In the genomic region with DNA sequence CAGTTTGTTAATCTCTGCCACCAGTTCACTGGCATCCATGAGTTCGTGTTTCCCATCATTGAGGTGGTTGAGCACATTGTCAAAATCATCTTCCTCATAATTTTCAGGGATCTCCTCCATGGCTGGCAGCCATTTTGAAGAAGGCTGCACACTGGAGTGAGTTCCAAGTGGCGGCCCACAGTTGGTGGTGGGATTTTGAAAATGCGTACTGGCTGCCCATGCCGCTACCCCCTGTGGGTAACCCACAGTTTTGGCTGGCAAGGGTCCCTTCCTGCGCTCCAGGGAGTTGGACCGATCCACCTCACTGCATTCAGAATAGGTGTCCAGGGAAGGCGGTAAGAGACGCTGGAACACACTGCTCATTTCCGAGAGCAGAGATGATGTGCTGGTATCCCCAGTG, we compare ENCODE assay signal across 25 cellular contexts. TPM values are rescaled to one million over a fixed set of nuclear protein-coding genes. Genes with fewer than 3 reads are reported as not detected.
"Had no signal": no experiment of that assay in that cellular context is flagged by ENCODE, and none has a peak within 500 bp of the region (broad histone marks: within the 10 kb centered on the region; RNA-seq: fewer than 3 reads in every experiment).

No MANE protein-coding gene starts in this region.

- H3K4me2 ChIP-seq: hepatocyte, smooth muscle cell had no signal

- H3K27ac ChIP-seq: esophagus squamous epithelium, gastrocnemius medialis, hepatocyte, left lung, neutrophil, pancreas, right lobe of liver, suprapubic skin, vagina had no signal

- ATAC-seq: effector memory CD8-positive, alpha-beta T cell; gastrocnemius medialis; heart left ventricle; left cardiac atrium; left lung; natural killer cell; pancreas; right lobe of liver; stimulated activated naive CD8-positive, alpha-beta T cell treated with anti-CD3 and anti-CD28 coated beads, Interleukin-15, amount 100 ng/mL, for 72 hours had no signal

- H3K27ac Mint-ChIP-seq: effector memory CD8-positive, alpha-beta T cell; natural killer cell; stimulated activated naive CD8-positive, alpha-beta T cell treated with anti-CD3 and anti-CD28 coated beads, Interleukin-15, amount 100 ng/mL, for 72 hours had no signal

- H2AFZ ChIP-seq: hepatocyte had no signal

- H3K4me1 ChIP-seq: left lung, pancreas, right lobe of liver had no signal

- H3K36me3 ChIP-seq: gastrocnemius medialis, neutrophil, pancreas, right lobe of liver had no signal

- H3K36me3 Mint-ChIP-seq: natural killer cell had no signal

- H3K27me3 Mint-ChIP-seq: effector memory CD8-positive, alpha-beta T cell; stimulated activated naive CD8-positive, alpha-beta T cell treated with anti-CD3 and anti-CD28 coated beads, Interleukin-15, amount 100 ng/mL, for 72 hours had no signal

- H3K27me3 ChIP-seq: esophagus squamous epithelium, gastrocnemius medialis, heart left ventricle, hepatocyte, left lung, neutrophil, pancreas, right lobe of liver, suprapubic skin, vagina had no signal

- DNase-seq: cortex of kidney; effector memory CD8-positive, alpha-beta T cell; erythroblast; esophagus squamous epithelium; foreskin fibroblast; gastrocnemius medialis; heart left ventricle; left cardiac atrium; mesendoderm; natural killer cell; pancreas; right lobe of liver; stimulated activated CD4-positive, alpha-beta T cell treated with anti-CD3 and anti-CD28 coated beads, Interleukin-12 subunit alpha, Interleukin-12 subunit beta, amount 100 ng/mL, for 4 hours; stimulated activated CD4-positive, alpha-beta T cell treated with anti-CD3 and anti-CD28 coated beads, Interleukin-1b, Interleukin-23, amount 100 ng/mL, for 48 hours; stimulated activated CD4-positive, alpha-beta T cell treated with anti-CD3 and anti-CD28 coated beads, Interleukin-4, amount 100 ng/mL, for 1 hour; stimulated activated CD8-positive, alpha-beta memory T cell treated with anti-CD3 and anti-CD28 coated beads, Interleukin-4, amount 100 ng/mL, for 48 hours; stimulated activated naive CD4-positive, alpha-beta T cell; stimulated activated naive CD8-positive, alpha-beta T cell treated with anti-CD3 and anti-CD28 coated beads, Interleukin-15, amount 100 ng/mL, for 72 hours; trophoblast cell had no signal

- H3K4me3 Mint-ChIP-seq: effector memory CD8-positive, alpha-beta T cell; natural killer cell; stimulated activated naive CD8-positive, alpha-beta T cell treated with anti-CD3 and anti-CD28 coated beads, Interleukin-15, amount 100 ng/mL, for 72 hours had no signal

- H3K9me3 ChIP-seq: esophagus squamous epithelium, gastrocnemius medialis, heart left ventricle, left lung, neutrophil, pancreas, right lobe of liver, suprapubic skin, vagina had no signal

- H3K4me1 Mint-ChIP-seq: natural killer cell; stimulated activated naive CD8-positive, alpha-beta T cell treated with anti-CD3 and anti-CD28 coated beads, Interleukin-15, amount 100 ng/mL, for 72 hours had no signal

- H3K4me3 ChIP-seq: esophagus squamous epithelium, gastrocnemius medialis, heart left ventricle, hepatocyte, left lung, pancreas, right lobe of liver, smooth muscle cell, suprapubic skin, vagina had no signal

RNA-seq across cellular contexts. Expression of a gene that starts 11.2 kb away (rescaled TPM):
- total RNA-seq: natural killer cell had no signal
